In the genomic region with DNA sequence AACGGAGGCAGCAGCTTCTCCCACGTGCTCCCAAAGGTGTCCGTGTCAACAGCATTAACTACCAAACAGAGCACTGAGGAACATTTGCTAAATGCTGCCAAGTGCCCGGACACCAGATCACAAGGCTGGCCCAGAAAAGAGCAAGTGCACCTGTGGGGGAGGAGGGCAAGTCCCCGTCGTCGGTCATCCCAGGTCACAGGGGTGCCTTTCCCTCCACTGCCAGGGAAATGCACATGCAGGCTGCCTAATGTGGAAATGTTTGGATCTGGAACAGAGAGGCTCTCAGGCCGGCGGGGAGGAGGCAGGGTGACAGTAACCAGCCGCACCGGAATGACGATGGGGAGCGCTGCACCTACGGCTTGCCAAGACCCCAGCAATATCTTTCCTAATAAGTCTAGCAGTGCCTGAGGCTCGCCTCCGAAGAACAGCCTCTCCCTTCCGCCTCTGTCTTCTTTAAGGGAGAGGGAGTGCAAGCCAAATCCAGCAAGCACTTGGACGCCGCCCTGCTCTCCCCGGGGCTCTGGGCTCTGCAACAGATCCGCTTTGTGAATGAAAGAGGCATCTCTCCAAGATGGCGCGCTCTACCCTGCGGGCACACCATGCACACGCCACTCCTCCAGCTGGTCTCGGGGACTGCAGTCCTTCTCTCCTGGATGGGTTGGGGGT, we compare ENCODE assay signal across 8 cellular contexts.
DNase-seq lines count a peak whose midpoint lies in the region; ATAC-seq and TF ChIP-seq lines count a peak whose summit lies in the region.
"Not testable (repeated sequence)": the region's sequence is repeated elsewhere in the genome, so short reads cannot be mapped to it uniquely, and the experiment has no call there.

No MANE protein-coding gene starts in this region.

- H3K27ac ChIP-seq in VCaP, result peak overlapping the region; percentile 67; the same call in 1 of the 2 replicates
- H3K27ac ChIP-seq in mucosa of rectum (ENCODE audit: low read depth in 2 of 2, low read length in 2 of 2), result peak overlapping the region; percentile 86 to 93
- H3K27ac ChIP-seq in tibial artery, result not testable (repeated sequence)

- not testable (repeated sequence) for TF ChIP-seq CTCF in VCaP (conservative IDR thresholded peaks at IDR 0.05); tibial artery (IDR thresholded peaks at IDR 0.05)

- DNase-seq in ACHN (peak; percentile 31), Right ventricle myocardium superior (peak; percentile 90), left lobe of liver (ENCODE audit: low spot score) (peak; percentile 63), sciatic nerve (ENCODE audit: low spot score) (peak; percentile 69), tibial artery (peak; percentile 65 to 82)

- in situ Hi-C loops in ACHN (cut with HindIII; ENCODE audit: low pct_ligation_motif_present, low pct_unique_long_range_greater_than_20kb, low sequenced_read_pairs), result not testable (repeated sequence)

- intact Hi-C loops in Right ventricle myocardium superior (cut with DNase I); sciatic nerve (cut with DNase I); tibial artery (cut with DNase I; ENCODE audit: low total_unique reads): not testable (repeated sequence)

- not testable (repeated sequence) for H3K9me3 ChIP-seq in mucosa of rectum (ENCODE audit: control insufficient read depth in 2 of 2, low read length in 2 of 2); tibial artery

- H3K36me3 ChIP-seq in mucosa of rectum (ENCODE audit: control insufficient read depth in 2 of 2, insufficient read depth in 2 of 2, low read length in 2 of 2); tibial artery: not testable (repeated sequence)

- H3K9ac ChIP-seq in mucosa of rectum (ENCODE audit: low read depth in 1 of 2, low read length in 2 of 2), result peak overlapping the region in 1 of 2 donors; percentile 51

- peak; percentile 60 for ATAC-seq in esophagus mucosa
- ATAC-seq in Right ventricle myocardium superior (ENCODE audit: poor library complexity), result peak; percentile 84
- peak; percentile 76 for ATAC-seq in left lobe of liver
- ATAC-seq in sciatic nerve, result peak; percentile 82

- H3K4me3 ChIP-seq in mucosa of rectum (ENCODE audit: low read length in 2 of 2), result peak overlapping the region in 1 of 2 donors; percentile 16
- peak overlapping the region in 1 of 2 donors; percentile 10 for H3K4me3 ChIP-seq in tibial artery

- not testable (repeated sequence) for H3K27me3 ChIP-seq in mucosa of rectum (ENCODE audit: control insufficient read depth in 2 of 2, insufficient read depth in 2 of 2, low read length in 2 of 2); tibial artery

- peaks cover 0 to 12% of the 10 kb centered on the region in 2 donors for H3K4me1 ChIP-seq in mucosa of rectum (ENCODE audit: control insufficient read depth in 2 of 2, insufficient read depth in 2 of 2, low read length in 2 of 2)
- H3K4me1 ChIP-seq in tibial artery, result peaks cover 0 to 12% (median 0%) of the 10 kb centered on the region in 4 donors

Comparison
In these comparisons a context has a peak if more than half of its experiments do, and no peak if none do; other contexts are left out.
1. DNase-seq: peak in every context shown above with its lines; median percentile 90 in Right ventricle myocardium superior; 74 in tibial artery; 69 in sciatic nerve; 63 in left lobe of liver; 31 in ACHN.